In genomic region chr19:32656379-32656778, GRCh38 we compare ENCODE assay signal across 3 cellular contexts. TPM values are rescaled to one million over a fixed set of nuclear protein-coding genes. Genes with fewer than 3 reads are reported as not detected.
"Had no signal": no experiment of that assay in that cellular context is flagged by ENCODE, and none has a peak within 500 bp of the region (broad histone marks: within the 10 kb centered on the region; RNA-seq: fewer than 3 reads in every experiment).

No MANE protein-coding gene starts in this region.

RNA-seq across cellular contexts. Expression of gene RGS9BP, which starts 19.3 kb away (rescaled TPM):
- total RNA-seq: neural crest cell, smooth muscle cell had no signal
- polyA plus RNA-seq: naive thymus-derived CD4-positive, alpha-beta T cell; smooth muscle cell had no signal
